In genomic region chr5:73947876-73948275, GRCh38 we compare ENCODE assay signal across 22 cellular contexts.
DNase-seq lines count a peak whose midpoint lies in the region; ATAC-seq and TF ChIP-seq lines count a peak whose summit lies in the region.
"Had no signal": no experiment of that assay in that cellular context is flagged by ENCODE, and none has a peak within 500 bp of the region (broad histone marks: within the 10 kb centered on the region; RNA-seq: fewer than 3 reads in every experiment).

No MANE protein-coding gene starts in this region.

- H3K9me3 Mint-ChIP-seq in Caco-2 (ENCODE audit: unreplicated experiment), result peaks cover 12% of the 10 kb centered on the region
- no peaks in the 10 kb centered on the region for H3K9me3 Mint-ChIP-seq in activated CD4-positive, alpha-beta memory T cell treated with anti-CD3 and anti-CD28 coated beads, Interleukin-2, amount 10 ng/mL, durations not matched to agents 7 days and 5 days
- H3K9me3 Mint-ChIP-seq: stimulated activated naive CD8-positive, alpha-beta T cell treated with anti-CD3 and anti-CD28 coated beads, Interleukin-15, Interleukin-2, amounts not matched to agents 100 ng/mL and 50 ng/mL, for 24 hours had no signal

- H3K36me3 ChIP-seq in Caco-2 (ENCODE audit: control insufficient read depth, insufficient read depth, low read length), result no peaks in the 10 kb centered on the region
- H3K36me3 ChIP-seq: pancreas had no signal

- H3K4me1 Mint-ChIP-seq in Caco-2 (ENCODE audit: low read depth, unreplicated experiment), result no peaks in the 10 kb centered on the region
- H3K4me1 Mint-ChIP-seq in activated CD4-positive, alpha-beta memory T cell treated with anti-CD3 and anti-CD28 coated beads, Interleukin-2, amount 10 ng/mL, durations not matched to agents 7 days and 5 days, result no peaks in the 10 kb centered on the region
- H3K4me1 Mint-ChIP-seq: CD4-positive, alpha-beta memory T cell; naive B cell had no signal

- intact Hi-C loops in Caco-2 (cut with micrococcal nuclease; ENCODE audit: unreplicated experiment), result no loop called here

- no peak for ATAC-seq in GM21381 (IDR thresholded peaks at IDR 0.05; ENCODE audit: unreplicated experiment)
- ATAC-seq: activated CD4-positive, CD25-positive, alpha-beta regulatory T cell treated with anti-CD3 and anti-CD28 coated beads, Interleukin-2, amount 50 U/mL, for 24 hours; activated naive CD4-positive, alpha-beta T cell treated with anti-CD3 and anti-CD28 coated beads, Interleukin-2, amount 50 U/mL, for 72 hours; foreskin keratinocyte had no signal

- no peak overlapping the region for H3K4me3 ChIP-seq in Caco-2 (ENCODE audit: low read depth, low read length)
- H3K4me3 ChIP-seq: pancreas had no signal

- DNase-seq in DMS 273 (lab: John Stamatoyannopoulos, UW; ENCODE audit: unreplicated experiment) (peak; percentile 86), NCI-H1092 treated with DMSO at 0.1 percent for 48 hours (lab: John Stamatoyannopoulos, UW) (peak; percentile 77), NCI-H524 treated with DMSO at 0.1 percent for 48 hours (lab: John Stamatoyannopoulos, UW) (peak; percentile 90), left kidney (ENCODE audit: low read depth, low spot score) (peak; percentile 61), Caco-2 (no peak), NAMALWA (ENCODE audit: low spot score) (no peak)
- no peak for DNase-seq in activated CD4-positive, alpha-beta memory T cell treated with anti-CD3 and anti-CD28 coated beads, Interleukin-2, amount 10 ng/mL, durations not matched to agents 7 days and 5 days
- DNase-seq: activated CD8-positive, alpha-beta memory T cell treated with anti-CD3 and anti-CD28 coated beads for 24 hours; activated T-cell treated with anti-CD3 and anti-CD28 coated beads, Interleukin-2, amount 50 U/mL, for 48 hours; CD4-positive, alpha-beta memory T cell; foreskin keratinocyte; KG1; MV-4-11; naive B cell; pancreas; stimulated activated CD4-positive, alpha-beta T cell treated with anti-CD3 and anti-CD28 coated beads, Interleukin-2, amount 100 ng/mL, for 48 hours; T-helper 9 cell; trophoblast cell had no signal

- H3K4me1 ChIP-seq in Caco-2, result no peaks in the 10 kb centered on the region

- POLR2A ChIA-PET in Caco-2 (lab: Charles Lee), result no interaction called here
- POLR2A ChIA-PET in activated CD4-positive, alpha-beta memory T cell treated with anti-CD3 and anti-CD28 coated beads, Interleukin-2, amount 10 ng/mL, durations not matched to agents 7 days and 5 days (lab: Charles Lee), result no interaction called here

- no peaks in the 10 kb centered on the region for H3K36me3 Mint-ChIP-seq in Caco-2 (ENCODE audit: insufficient read depth, unreplicated experiment)
- H3K36me3 Mint-ChIP-seq in activated CD4-positive, alpha-beta memory T cell treated with anti-CD3 and anti-CD28 coated beads, Interleukin-2, amount 10 ng/mL, durations not matched to agents 7 days and 5 days (ENCODE audit: low read depth), result no peaks in the 10 kb centered on the region
- H3K36me3 Mint-ChIP-seq: activated naive CD4-positive, alpha-beta T cell treated with anti-CD3 and anti-CD28 coated beads, Interleukin-2, amount 50 U/mL, for 72 hours; CD4-positive, alpha-beta memory T cell; naive B cell had no signal

- no peak overlapping the region for H3K4me3 Mint-ChIP-seq in Caco-2 (ENCODE audit: unreplicated experiment)
- H3K4me3 Mint-ChIP-seq in activated CD4-positive, alpha-beta memory T cell treated with anti-CD3 and anti-CD28 coated beads, Interleukin-2, amount 10 ng/mL, durations not matched to agents 7 days and 5 days, result no peak overlapping the region
- H3K4me3 Mint-ChIP-seq: CD4-positive, alpha-beta memory T cell; naive B cell; stimulated activated naive CD8-positive, alpha-beta T cell treated with anti-CD3 and anti-CD28 coated beads, Interleukin-15, Interleukin-2, amounts not matched to agents 100 ng/mL and 50 ng/mL, for 24 hours had no signal

- BruUV-seq in Caco-2 (replicated peaks; lab: Mats Ljungman, UMichigan), result no TSS peak

- H3K27me3 Mint-ChIP-seq in Caco-2 (ENCODE audit: insufficient read depth, unreplicated experiment), result peaks cover 5% of the 10 kb centered on the region
- H3K27me3 Mint-ChIP-seq in activated CD4-positive, alpha-beta memory T cell treated with anti-CD3 and anti-CD28 coated beads, Interleukin-2, amount 10 ng/mL, durations not matched to agents 7 days and 5 days, result peaks cover 6% of the 10 kb centered on the region

- H3K27me3 ChIP-seq in Caco-2 (replicated peaks; ENCODE audit: control insufficient read depth, insufficient read depth, low read length), result no peaks in the 10 kb centered on the region
- H3K27me3 ChIP-seq: foreskin keratinocyte, pancreas had no signal

- H3K27ac Mint-ChIP-seq in Caco-2 (ENCODE audit: unreplicated experiment), result no peak overlapping the region
- no peak overlapping the region for H3K27ac Mint-ChIP-seq in activated CD4-positive, alpha-beta memory T cell treated with anti-CD3 and anti-CD28 coated beads, Interleukin-2, amount 10 ng/mL, durations not matched to agents 7 days and 5 days
- H3K27ac Mint-ChIP-seq: activated naive CD4-positive, alpha-beta T cell treated with anti-CD3 and anti-CD28 coated beads, Interleukin-2, amount 50 U/mL, for 72 hours; CD4-positive, alpha-beta memory T cell; naive B cell; stimulated activated naive CD8-positive, alpha-beta T cell treated with anti-CD3 and anti-CD28 coated beads, Interleukin-15, Interleukin-2, amounts not matched to agents 100 ng/mL and 50 ng/mL, for 24 hours had no signal

- TF ChIP-seq CTCF in Caco-2 (IDR thresholded peaks at IDR 0.05; ENCODE audit: insufficient read depth in 1 of 2, low read depth in 1 of 2, low read length in 1 of 2, severe bottlenecking in 1 of 2, unreplicated experiment in 1 of 2), result no peak

- CTCF ChIA-PET in Caco-2 (lab: Charles Lee), result interaction anchor here (1.3 kb wide), 1 partner anchor 7 kb away, joined by 3 read pairs; no protein-coding TSS in a partner anchor
- CTCF ChIA-PET in activated CD4-positive, alpha-beta memory T cell treated with anti-CD3 and anti-CD28 coated beads, Interleukin-2, amount 10 ng/mL, durations not matched to agents 7 days and 5 days (lab: Charles Lee), result no interaction called here

- no peaks in the 10 kb centered on the region; the same call in 1 of the 2 replicates for H3K9me3 ChIP-seq in Caco-2
- H3K9me3 ChIP-seq: pancreas had no signal

Comparison
In these comparisons a context has a peak if more than half of its experiments do, and no peak if none do; other contexts are left out.
1. DNase-seq: peak in DMS 273 (single experiment), NCI-H1092 treated with DMSO at 0.1 percent for 48 hours (single experiment), NCI-H524 treated with DMSO at 0.1 percent for 48 hours (single experiment) and left kidney (single experiment); none in Caco-2 (0 of 2), activated CD4-positive, alpha-beta memory T cell treated with anti-CD3 and anti-CD28 coated beads, Interleukin-2, amount 10 ng/mL, durations not matched to agents 7 days and 5 days (single experiment) and NAMALWA (single experiment).